Comparison of ENCODE assay signal across 9 cellular contexts in genomic region chr7:116229359-116229758, GRCh38. TPM values are rescaled to one million over a fixed set of nuclear protein-coding genes. Genes with fewer than 3 reads are reported as not detected.
DNase-seq lines count a peak whose midpoint lies in the region; ATAC-seq and TF ChIP-seq lines count a peak whose summit lies in the region.
"Had no signal": no experiment of that assay in that cellular context is flagged by ENCODE, and none has a peak within 500 bp of the region (broad histone marks: within the 10 kb centered on the region; RNA-seq: fewer than 3 reads in every experiment).

No MANE protein-coding gene starts in this region.

- H3K27me3 Mint-ChIP-seq in Calu3 (ENCODE audit: unreplicated experiment): no peaks in the 10 kb centered on the region

- in situ Hi-C loops in ACHN (cut with HindIII; ENCODE audit: low pct_ligation_motif_present, low pct_unique_long_range_greater_than_20kb, low sequenced_read_pairs): no loop called here

- CTCF ChIA-PET in Calu3 (lab: Charles Lee): interaction anchor here (3.0 kb wide), 1 partner anchor 49 kb away, joined by 11 read pairs; no protein-coding TSS in a partner anchor

- no peak overlapping the region for H3K4me3 Mint-ChIP-seq in Calu3 (ENCODE audit: low read depth, unreplicated experiment)

- BruUV-seq in Calu3 (replicated peaks; lab: Mats Ljungman, UMichigan): no TSS peak

- no peak overlapping the region for H3K27ac Mint-ChIP-seq in Calu3 (ENCODE audit: unreplicated experiment)

- H3K9me3 Mint-ChIP-seq in Calu3 (ENCODE audit: low read depth, unreplicated experiment): no peaks in the 10 kb centered on the region

- intact Hi-C loops in Calu3 (cut with micrococcal nuclease; ENCODE audit: unreplicated experiment): no loop called here

- H3K36me3 Mint-ChIP-seq in Calu3 (ENCODE audit: insufficient read depth, unreplicated experiment): peaks cover 11% of the 10 kb centered on the region

- TF ChIP-seq CTCF in Calu3 (IDR thresholded peaks at IDR 0.05; ENCODE audit: unreplicated experiment): no peak

- ATAC-seq in GM18873 (IDR thresholded peaks at IDR 0.05; ENCODE audit: low FRiP score, unreplicated experiment) (peak; percentile 39), HG02610 (IDR thresholded peaks at IDR 0.05; ENCODE audit: unreplicated experiment) (peak; percentile 32)

- H3K4me1 Mint-ChIP-seq in Calu3 (ENCODE audit: low read depth, unreplicated experiment): peaks cover 58% of the 10 kb centered on the region

- DNase-seq in OCI-M1 (lab: John Stamatoyannopoulos, UW) (peak; percentile 10), pons (ENCODE audit: low spot score) (peak; percentile 54), cerebellar cortex (ENCODE audit: low spot score) (no peak), Calu3 (no peak), ACHN (no peak)
- no peak for DNase-seq in activated CD8-positive, alpha-beta memory T cell treated with anti-CD3 and anti-CD28 coated beads, Interleukin-2, amount 50 U/mL, for 48 hours
- DNase-seq: NCI-H2107 had no signal

RNA-seq across cellular contexts. Expression of gene TES, which starts 19.0 kb away (rescaled TPM):
- 124 and 126 TPM in 2 replicates for total RNA-seq in Calu3 (2022)

Comparison
In these comparisons a context has a peak if more than half of its experiments do, and no peak if none do; other contexts are left out.
1. DNase-seq: peak in OCI-M1 (single experiment) and pons (single experiment); none in cerebellar cortex (single experiment), Calu3 (single experiment), ACHN (single experiment) and activated CD8-positive, alpha-beta memory T cell treated with anti-CD3 and anti-CD28 coated beads, Interleukin-2, amount 50 U/mL, for 48 hours (single experiment).